Comparison of ENCODE assay signal across 15 cellular contexts in genomic region chr10:122441961-122442360, GRCh38. TPM values are rescaled to one million over a fixed set of nuclear protein-coding genes. Genes with fewer than 3 reads are reported as not detected.
DNase-seq lines count a peak whose midpoint lies in the region; ATAC-seq and TF ChIP-seq lines count a peak whose summit lies in the region.
"Had no signal": no experiment of that assay in that cellular context is flagged by ENCODE, and none has a peak within 500 bp of the region (broad histone marks: within the 10 kb centered on the region; RNA-seq: fewer than 3 reads in every experiment).

No MANE protein-coding gene starts in this region.

- peaks cover 5% of the 10 kb centered on the region for H3K9me3 Mint-ChIP-seq in chondrocyte (ENCODE audit: low read depth)
- H3K9me3 Mint-ChIP-seq in activated CD4-positive, alpha-beta memory T cell treated with anti-CD3 and anti-CD28 coated beads, Interleukin-2, amount 10 ng/mL, durations not matched to agents 7 days and 5 days, result no peaks in the 10 kb centered on the region
- H3K9me3 Mint-ChIP-seq in activated CD8-positive, alpha-beta T cell treated with anti-CD3 and anti-CD28 coated beads for 36 hours, result peaks cover 3% of the 10 kb centered on the region
- peaks cover 0 to 5% (median 4%) of the 10 kb centered on the region in 5 donors for H3K9me3 Mint-ChIP-seq in CD8-positive, alpha-beta memory T cell
- H3K9me3 Mint-ChIP-seq: natural killer cell treated with Interleukin-12 subunit alpha and Interleukin-12 subunit beta and Interleukin-15 and Interleukin-18, amount 100 ng/mL, for 72 hours had no signal

- H3K4me1 ChIP-seq in mucosa of descending colon (ENCODE audit: low read depth), result no peaks in the 10 kb centered on the region
- H3K4me1 ChIP-seq in CD8-positive, alpha-beta memory T cell (ENCODE audit: insufficient read depth, low read length), result no peaks in the 10 kb centered on the region
- H3K4me1 ChIP-seq: BE2C had no signal

- H3K27ac Mint-ChIP-seq in chondrocyte (ENCODE audit: unreplicated experiment), result peak overlapping the region; percentile 87
- no peak overlapping the region for H3K27ac Mint-ChIP-seq in activated CD4-positive, alpha-beta memory T cell treated with anti-CD3 and anti-CD28 coated beads, Interleukin-2, amount 10 ng/mL, durations not matched to agents 7 days and 5 days
- H3K27ac Mint-ChIP-seq in activated CD8-positive, alpha-beta T cell treated with anti-CD3 and anti-CD28 coated beads for 36 hours, result no peak overlapping the region
- H3K27ac Mint-ChIP-seq in CD8-positive, alpha-beta memory T cell, result peak overlapping the region in 1 of 8 donors; percentile 18
- H3K27ac Mint-ChIP-seq: natural killer cell treated with Interleukin-12 subunit alpha and Interleukin-12 subunit beta and Interleukin-15 and Interleukin-18, amount 100 ng/mL, for 72 hours had no signal

- TF ChIP-seq CTCF in chondrocyte (IDR thresholded peaks at IDR 0.05) (no peak), mucosa of descending colon (IDR thresholded peaks at IDR 0.05) (no peak)
- TF ChIP-seq CTCF in activated CD8-positive, alpha-beta T cell treated with anti-CD3 and anti-CD28 coated beads for 36 hours (IDR thresholded peaks at IDR 0.05), result no peak

- H3K36me3 Mint-ChIP-seq in chondrocyte (ENCODE audit: low read depth), result peaks cover 12% of the 10 kb centered on the region
- H3K36me3 Mint-ChIP-seq in activated CD4-positive, alpha-beta memory T cell treated with anti-CD3 and anti-CD28 coated beads, Interleukin-2, amount 10 ng/mL, durations not matched to agents 7 days and 5 days (ENCODE audit: low read depth), result no peaks in the 10 kb centered on the region
- no peaks in the 10 kb centered on the region for H3K36me3 Mint-ChIP-seq in activated CD8-positive, alpha-beta T cell treated with anti-CD3 and anti-CD28 coated beads for 36 hours (ENCODE audit: low read depth)
- H3K36me3 Mint-ChIP-seq in CD8-positive, alpha-beta memory T cell, result peaks cover 3 to 7% (median 5%) of the 10 kb centered on the region in 3 donors
- H3K36me3 Mint-ChIP-seq: natural killer cell treated with Interleukin-12 subunit alpha and Interleukin-12 subunit beta and Interleukin-15 and Interleukin-18, amount 100 ng/mL, for 72 hours had no signal

- H3K27ac ChIP-seq in CD8-positive, alpha-beta memory T cell (ENCODE audit: low read depth, low read length), result no peak overlapping the region

- peak; percentile 70 for DNase-seq in Caki2 (ENCODE audit: low read depth)
- DNase-seq in M059J (ENCODE audit: low read depth), result peak; percentile 84
- no peak for DNase-seq in chondrocyte (ENCODE audit: low spot score)
- no peak for DNase-seq in mucosa of descending colon
- no peak for DNase-seq in activated CD4-positive, alpha-beta memory T cell treated with anti-CD3 and anti-CD28 coated beads, Interleukin-2, amount 10 ng/mL, durations not matched to agents 7 days and 5 days
- DNase-seq in KBM-7, result no peak
- DNase-seq in activated CD8-positive, alpha-beta T cell treated with anti-CD3 and anti-CD28 coated beads for 36 hours, result no peak
- DNase-seq in CD8-positive, alpha-beta memory T cell, result no peak
- DNase-seq: BE2C; NCI-H2107; stimulated activated CD4-positive, alpha-beta T cell treated with anti-CD3 and anti-CD28 coated beads, Interleukin-12 subunit alpha, Interleukin-12 subunit beta, amount 100 ng/mL, for 4 hours; stimulated activated CD8-positive, alpha-beta memory T cell treated with anti-CD3 and anti-CD28 coated beads, Interleukin-4, amount 100 ng/mL, for 48 hours had no signal

- no peaks in the 10 kb centered on the region for H3K27me3 Mint-ChIP-seq in chondrocyte (ENCODE audit: low read depth)
- peaks cover 5% of the 10 kb centered on the region for H3K27me3 Mint-ChIP-seq in activated CD4-positive, alpha-beta memory T cell treated with anti-CD3 and anti-CD28 coated beads, Interleukin-2, amount 10 ng/mL, durations not matched to agents 7 days and 5 days
- peaks cover 2% of the 10 kb centered on the region for H3K27me3 Mint-ChIP-seq in activated CD8-positive, alpha-beta T cell treated with anti-CD3 and anti-CD28 coated beads for 36 hours
- H3K27me3 Mint-ChIP-seq in CD8-positive, alpha-beta memory T cell, result peaks cover 1 to 3% of the 10 kb centered on the region in 2 donors

- H3K4me1 Mint-ChIP-seq in chondrocyte (ENCODE audit: low read depth), result peaks cover 25% of the 10 kb centered on the region
- no peaks in the 10 kb centered on the region for H3K4me1 Mint-ChIP-seq in activated CD4-positive, alpha-beta memory T cell treated with anti-CD3 and anti-CD28 coated beads, Interleukin-2, amount 10 ng/mL, durations not matched to agents 7 days and 5 days
- no peaks in the 10 kb centered on the region for H3K4me1 Mint-ChIP-seq in activated CD8-positive, alpha-beta T cell treated with anti-CD3 and anti-CD28 coated beads for 36 hours (ENCODE audit: low read depth)
- no peaks in the 10 kb centered on the region for H3K4me1 Mint-ChIP-seq in CD8-positive, alpha-beta memory T cell

- H3K36me3 ChIP-seq in mucosa of descending colon (ENCODE audit: low read depth), result no peaks in the 10 kb centered on the region
- no peaks in the 10 kb centered on the region for H3K36me3 ChIP-seq in CD8-positive, alpha-beta memory T cell (ENCODE audit: insufficient read depth, low read length)
- H3K36me3 ChIP-seq: BE2C had no signal

- CTCF ChIA-PET in activated CD4-positive, alpha-beta memory T cell treated with anti-CD3 and anti-CD28 coated beads, Interleukin-2, amount 10 ng/mL, durations not matched to agents 7 days and 5 days (lab: Charles Lee), result interaction anchor here (1.2 kb wide), 1 partner anchor 124 kb away, joined by 3 read pairs; no protein-coding TSS in a partner anchor
- CTCF ChIA-PET in activated CD8-positive, alpha-beta T cell treated with anti-CD3 and anti-CD28 coated beads for 36 hours (lab: Charles Lee), result interaction anchor here (2.0 to 2.1 kb wide), 2 partner anchors 124 to 143 kb away, joined by 7 to 11 read pairs; no protein-coding TSS in a partner anchor
- CTCF ChIA-PET in CD8-positive, alpha-beta memory T cell (lab: Charles Lee), result interaction anchor here (2.4 kb wide), 1 partner anchor 99 kb away, joined by 10 read pairs; no protein-coding TSS in a partner anchor

- H3K4me3 ChIP-seq in mucosa of descending colon, result no peak overlapping the region
- no peak overlapping the region for H3K4me3 ChIP-seq in CD8-positive, alpha-beta memory T cell (ENCODE audit: low read length)

- ATAC-seq in mucosa of descending colon, result peak; percentile 31
- ATAC-seq in activated CD8-positive, alpha-beta T cell treated with anti-CD3 and anti-CD28 coated beads for 36 hours, result no peak
- ATAC-seq: natural killer cell treated with Interleukin-12 subunit alpha and Interleukin-12 subunit beta and Interleukin-15 and Interleukin-18, amount 100 ng/mL, for 72 hours had no signal

- POLR2A ChIA-PET in activated CD4-positive, alpha-beta memory T cell treated with anti-CD3 and anti-CD28 coated beads, Interleukin-2, amount 10 ng/mL, durations not matched to agents 7 days and 5 days (lab: Charles Lee), result no interaction called here
- POLR2A ChIA-PET in activated CD8-positive, alpha-beta T cell treated with anti-CD3 and anti-CD28 coated beads for 36 hours (lab: Charles Lee), result interaction anchor here (1.1 kb wide), 1 partner anchor 23 kb away, joined by 4 read pairs; no protein-coding TSS in a partner anchor
- POLR2A ChIA-PET in CD8-positive, alpha-beta memory T cell (lab: Charles Lee), result no interaction called here

- no peak overlapping the region for H3K4me3 Mint-ChIP-seq in chondrocyte (ENCODE audit: unreplicated experiment)
- no peak overlapping the region for H3K4me3 Mint-ChIP-seq in activated CD4-positive, alpha-beta memory T cell treated with anti-CD3 and anti-CD28 coated beads, Interleukin-2, amount 10 ng/mL, durations not matched to agents 7 days and 5 days
- H3K4me3 Mint-ChIP-seq in activated CD8-positive, alpha-beta T cell treated with anti-CD3 and anti-CD28 coated beads for 36 hours, result no peak overlapping the region
- H3K4me3 Mint-ChIP-seq in CD8-positive, alpha-beta memory T cell, result no peak overlapping the region
- H3K4me3 Mint-ChIP-seq: natural killer cell treated with Interleukin-12 subunit alpha and Interleukin-12 subunit beta and Interleukin-15 and Interleukin-18, amount 100 ng/mL, for 72 hours had no signal

- no peaks in the 10 kb centered on the region for H3K27me3 ChIP-seq in CD8-positive, alpha-beta memory T cell (ENCODE audit: insufficient read depth, low read length, poor library complexity, severe bottlenecking)
- H3K27me3 ChIP-seq: BE2C had no signal

- peaks cover 5% of the 10 kb centered on the region for H3K9me3 ChIP-seq in mucosa of descending colon
- H3K9me3 ChIP-seq in CD8-positive, alpha-beta memory T cell (ENCODE audit: low read length), result no peaks in the 10 kb centered on the region
- H3K9me3 ChIP-seq: BE2C had no signal

- in situ Hi-C loops in Caki2 (cut with HindIII; ENCODE audit: low pct_unique_long_range_greater_than_20kb, low sequenced_read_pairs), result no loop called here
- in situ Hi-C loops in KBM-7 (cut with MboI; ENCODE audit: low pct_unique_long_range_greater_than_20kb, low sequenced_read_pairs), result no loop called here

- intact Hi-C loops in mucosa of descending colon (cut with DNase I, micrococcal nuclease), result no loop called here
- intact Hi-C loops in activated CD8-positive, alpha-beta T cell treated with anti-CD3 and anti-CD28 coated beads for 36 hours (cut with micrococcal nuclease), result no loop called here

RNA-seq across cellular contexts. Expression of gene ARMS2, which starts 12.5 kb away (rescaled TPM):
- not detected in 2 replicates for total RNA-seq in Caki2 (2014; rRNA removed; shearing (Covaris generic); ENCODE audit: low replicate concordance)
- not detected in 2 replicates for total RNA-seq in M059J (2014; rRNA removed; shearing (Covaris generic))
- total RNA-seq in chondrocyte (0.62 to 1.1 TPM in 2 of 3 replicates, not detected in the other), mucosa of descending colon (not detected)
- total RNA-seq in activated CD4-positive, alpha-beta memory T cell treated with anti-CD3 and anti-CD28 coated beads, Interleukin-2, amount 10 ng/mL, durations not matched to agents 7 days and 5 days, result not detected
- total RNA-seq in activated CD8-positive, alpha-beta T cell treated with anti-CD3 and anti-CD28 coated beads for 36 hours, result not detected
- not detected for total RNA-seq in CD8-positive, alpha-beta memory T cell
- not detected for polyA plus RNA-seq in CD8-positive, alpha-beta memory T cell
- total RNA-seq: natural killer cell treated with Interleukin-12 subunit alpha and Interleukin-12 subunit beta and Interleukin-15 and Interleukin-18, amount 100 ng/mL, for 72 hours; OCI-LY7 had no signal
- polyA plus RNA-seq: adipose tissue had no signal

RNA-seq across cellular contexts. Expression of gene HTRA1, which starts 19.4 kb away (rescaled TPM):
- total RNA-seq in Caki2 (2014; rRNA removed; shearing (Covaris generic); ENCODE audit: low replicate concordance), result 34.5 and 42.1 TPM in 2 replicates
- 85.5 and 89.7 TPM in 2 replicates for total RNA-seq in M059J (2014; rRNA removed; shearing (Covaris generic))
- 1,260 to 1,504 TPM (median 1,485 TPM) in 3 replicates for total RNA-seq in chondrocyte
- total RNA-seq in mucosa of descending colon, result 100 to 1,000 TPM in 1 of 3 donors, 10 to 100 TPM in 2; 11.0 to 122 (median 28.9) TPM
- not detected for total RNA-seq in activated CD4-positive, alpha-beta memory T cell treated with anti-CD3 and anti-CD28 coated beads, Interleukin-2, amount 10 ng/mL, durations not matched to agents 7 days and 5 days
- not detected for total RNA-seq in activated CD8-positive, alpha-beta T cell treated with anti-CD3 and anti-CD28 coated beads for 36 hours
- total RNA-seq in CD8-positive, alpha-beta memory T cell, result under 1 TPM in 1 of 2 experiments, not detected in 1; 0.13 TPM
- polyA plus RNA-seq in CD8-positive, alpha-beta memory T cell, result 0.56 TPM
- total RNA-seq: natural killer cell treated with Interleukin-12 subunit alpha and Interleukin-12 subunit beta and Interleukin-15 and Interleukin-18, amount 100 ng/mL, for 72 hours; OCI-LY7 had no signal

Comparison
In these comparisons a context has a peak if more than half of its experiments do, and no peak if none do; other contexts are left out.
1. DNase-seq: peak in Caki2 (single experiment) and M059J (single experiment); none in chondrocyte (single experiment), mucosa of descending colon (0 of 3), activated CD4-positive, alpha-beta memory T cell treated with anti-CD3 and anti-CD28 coated beads, Interleukin-2, amount 10 ng/mL, durations not matched to agents 7 days and 5 days (single experiment), KBM-7 (single experiment), activated CD8-positive, alpha-beta T cell treated with anti-CD3 and anti-CD28 coated beads for 36 hours (single experiment) and CD8-positive, alpha-beta memory T cell (0 of 5).
2. RNA of gene HTRA1, which starts 19.4 kb away (total RNA-seq): 1,260 to 1,504 TPM in chondrocyte; 85.5 to 89.7 TPM in M059J, 34.5 to 42.1 TPM in Caki2, 11.0 to 122 TPM in mucosa of descending colon, 0.13 TPM in CD8-positive, alpha-beta memory T cell, not detected in activated CD8-positive, alpha-beta T cell treated with anti-CD3 and anti-CD28 coated beads for 36 hours and not detected in activated CD4-positive, alpha-beta memory T cell treated with anti-CD3 and anti-CD28 coated beads, Interleukin-2, amount 10 ng/mL, durations not matched to agents 7 days and 5 days; every median in the first group is over 10 times any median in the second.